Comparison of ENCODE assay signal across 16 cellular contexts in the genomic region with DNA sequence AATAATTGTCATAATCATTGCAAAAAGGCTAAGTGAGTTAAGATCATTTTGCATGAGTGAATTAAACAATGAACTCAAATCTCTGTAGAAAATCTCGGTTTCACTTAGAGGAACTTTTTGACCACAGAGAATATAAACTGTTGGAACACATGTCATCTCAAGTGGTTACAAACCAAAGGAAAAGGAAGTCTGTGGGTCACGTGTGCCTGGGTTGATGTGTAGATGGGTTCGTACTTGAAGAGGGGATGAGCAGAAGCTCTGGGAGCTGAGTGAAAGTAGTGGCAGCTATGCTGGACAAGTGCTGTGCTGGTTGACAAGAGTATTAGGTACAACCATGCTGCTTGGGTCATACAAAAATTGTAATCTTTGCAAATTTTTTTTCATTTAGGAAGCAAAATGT. TPM values are rescaled to one million over a fixed set of nuclear protein-coding genes. Genes with fewer than 3 reads are reported as not detected.
DNase-seq lines count a peak whose midpoint lies in the region; ATAC-seq and TF ChIP-seq lines count a peak whose summit lies in the region.
"Had no signal": no experiment of that assay in that cellular context is flagged by ENCODE, and none has a peak within 500 bp of the region (broad histone marks: within the 10 kb centered on the region; RNA-seq: fewer than 3 reads in every experiment).

No MANE protein-coding gene starts in this region.

- H3K4me3 Mint-ChIP-seq in activated T-cell treated with anti-CD3 and anti-CD28 coated beads, Interleukin-2, amount 50 U/mL, for 4 hours: no peak overlapping the region
- H3K4me3 Mint-ChIP-seq in activated T-cell treated with anti-CD3 and anti-CD28 coated beads, Interleukin-2, amount 50 U/mL, for 24 hours: no peak overlapping the region
- peak overlapping the region; percentile 43 for H3K4me3 Mint-ChIP-seq in natural killer cell
- H3K4me3 Mint-ChIP-seq: dendritic cell treated with granulocyte-macrophage colony-stimulating factor and Interleukin-4, amounts not matched to agents 40 ng/mL and 50 ng/mL, for 4 days; stimulated activated naive CD8-positive, alpha-beta T cell treated with anti-CD3 and anti-CD28 coated beads, Interleukin-15, Interleukin-2, amounts not matched to agents 100 ng/mL and 50 ng/mL, for 24 hours had no signal

- H3K36me3 Mint-ChIP-seq in activated T-cell treated with anti-CD3 and anti-CD28 coated beads, Interleukin-2, amount 50 U/mL, for 4 hours (ENCODE audit: insufficient read depth): peaks cover 50% of the 10 kb centered on the region
- peaks cover 94% of the 10 kb centered on the region for H3K36me3 Mint-ChIP-seq in activated T-cell treated with anti-CD3 and anti-CD28 coated beads, Interleukin-2, amount 50 U/mL, for 24 hours (ENCODE audit: low read depth)
- peaks cover 23% of the 10 kb centered on the region for H3K36me3 Mint-ChIP-seq in natural killer cell

- H3K9me3 Mint-ChIP-seq in activated T-cell treated with anti-CD3 and anti-CD28 coated beads, Interleukin-2, amount 50 U/mL, for 4 hours: no peaks in the 10 kb centered on the region
- H3K9me3 Mint-ChIP-seq in activated T-cell treated with anti-CD3 and anti-CD28 coated beads, Interleukin-2, amount 50 U/mL, for 24 hours: no peaks in the 10 kb centered on the region
- no peaks in the 10 kb centered on the region for H3K9me3 Mint-ChIP-seq in natural killer cell
- H3K9me3 Mint-ChIP-seq: dendritic cell treated with granulocyte-macrophage colony-stimulating factor and Interleukin-4, amounts not matched to agents 40 ng/mL and 50 ng/mL, for 4 days; stimulated activated naive CD8-positive, alpha-beta T cell treated with anti-CD3 and anti-CD28 coated beads, Interleukin-15, Interleukin-2, amounts not matched to agents 100 ng/mL and 50 ng/mL, for 24 hours had no signal

- H3K4me1 Mint-ChIP-seq in activated T-cell treated with anti-CD3 and anti-CD28 coated beads, Interleukin-2, amount 50 U/mL, for 4 hours (ENCODE audit: low read depth): peaks cover 58% of the 10 kb centered on the region
- peaks cover 69% of the 10 kb centered on the region for H3K4me1 Mint-ChIP-seq in activated T-cell treated with anti-CD3 and anti-CD28 coated beads, Interleukin-2, amount 50 U/mL, for 24 hours (ENCODE audit: low read depth)
- H3K4me1 Mint-ChIP-seq in natural killer cell: peaks cover 32 to 36% of the 10 kb centered on the region in 2 donors

- peak; percentile 48 to 69 for ATAC-seq in activated T-cell treated with anti-CD3 and anti-CD28 coated beads, Interleukin-2, amount 50 U/mL, for 4 hours
- ATAC-seq in HG03103 (IDR thresholded peaks at IDR 0.05; ENCODE audit: low read depth, unreplicated experiment): peak; percentile 83
- peak in 1 of 3 donors; percentile 59 for ATAC-seq in natural killer cell

- intact Hi-C loops in natural killer cell (cut with micrococcal nuclease): no loop called here

- TF ChIP-seq CTCF in natural killer cell (IDR thresholded peaks at IDR 0.05): no peak

- no peaks in the 10 kb centered on the region for H3K27me3 Mint-ChIP-seq in activated T-cell treated with anti-CD3 and anti-CD28 coated beads, Interleukin-2, amount 50 U/mL, for 4 hours (ENCODE audit: low read depth)
- H3K27me3 Mint-ChIP-seq in activated T-cell treated with anti-CD3 and anti-CD28 coated beads, Interleukin-2, amount 50 U/mL, for 24 hours: no peaks in the 10 kb centered on the region
- no peaks in the 10 kb centered on the region for H3K27me3 Mint-ChIP-seq in natural killer cell (ENCODE audit: low read depth in 2 of 2)
- H3K27me3 Mint-ChIP-seq: dendritic cell treated with granulocyte-macrophage colony-stimulating factor and Interleukin-4, amounts not matched to agents 40 ng/mL and 50 ng/mL, for 4 days; stimulated activated naive CD8-positive, alpha-beta T cell treated with anti-CD3 and anti-CD28 coated beads, Interleukin-15, Interleukin-2, amounts not matched to agents 100 ng/mL and 50 ng/mL, for 24 hours had no signal

- DNase-seq in activated T-cell treated with anti-CD3 and anti-CD28 coated beads, Interleukin-2, amount 50 U/mL, for 4 hours: no peak
- no peak for DNase-seq in activated T-cell treated with anti-CD3 and anti-CD28 coated beads, Interleukin-2, amount 50 U/mL, for 24 hours
- DNase-seq in T-helper 22 cell (ENCODE audit: low read depth) (peak; percentile 25), natural killer cell (no peak), AG20443 (ENCODE audit: low spot score) (no peak), T-helper 9 cell (no peak), AG08395 (ENCODE audit: low spot score) (no peak)
- DNase-seq: ACHN; kidney glomerular epithelial cell; NCI-H1694 treated with DMSO at 0.1 percent for 48 hours; occipital lobe; stimulated activated CD4-positive, alpha-beta T cell treated with anti-CD3 and anti-CD28 coated beads, Interleukin-1b, Interleukin-23, amount 100 ng/mL, for 48 hours; SW 1271 had no signal

- H3K27ac Mint-ChIP-seq in activated T-cell treated with anti-CD3 and anti-CD28 coated beads, Interleukin-2, amount 50 U/mL, for 24 hours: no peak overlapping the region
- peak overlapping the region in 1 of 2 donors; percentile 17 for H3K27ac Mint-ChIP-seq in natural killer cell
- H3K27ac Mint-ChIP-seq: dendritic cell treated with granulocyte-macrophage colony-stimulating factor and Interleukin-4, amounts not matched to agents 40 ng/mL and 50 ng/mL, for 4 days; stimulated activated naive CD8-positive, alpha-beta T cell treated with anti-CD3 and anti-CD28 coated beads, Interleukin-15, Interleukin-2, amounts not matched to agents 100 ng/mL and 50 ng/mL, for 24 hours had no signal

RNA-seq across cellular contexts. Expression of a gene that starts 35.0 kb away (rescaled TPM):
- 100 to 1,000 TPM; 170 to 178 (median 172) TPM for total RNA-seq in activated T-cell treated with anti-CD3 and anti-CD28 coated beads, Interleukin-2, amount 50 U/mL, for 4 hours
- 10 to 100 TPM; 33.8 to 51.7 (median 39.1) TPM for total RNA-seq in natural killer cell
